ENCODE assay signal across 8 cellular contexts in genomic region chr17:19346351-19347255, GRCh38. TPM values are rescaled to one million over a fixed set of nuclear protein-coding genes. Genes with fewer than 3 reads are reported as not detected.
A peak's percentile ranks its signal among the peaks of the same experiment; 100 is the strongest.
DNase-seq lines count a peak whose midpoint lies in the region; ATAC-seq, FAIRE-seq and TF ChIP-seq lines count a peak whose summit lies in the region.

No MANE protein-coding gene starts in this region.

- ATAC-seq in lower lobe of right lung (no peak), HG03432 (IDR thresholded peaks at IDR 0.05; ENCODE audit: unreplicated experiment) (no peak)

- no peak overlapping the region for H3K4me3 ChIP-seq in AG10803 (ENCODE audit: low read length)
- no peak overlapping the region for H3K4me3 ChIP-seq in NB4 (ENCODE audit: low read depth, low read length)
- H3K4me3 ChIP-seq in lower lobe of right lung = no peak overlapping the region

- H3K36me3 ChIP-seq in lower lobe of right lung = no peaks in the 10 kb centered on the region

- TF ChIP-seq CTCF in AG10803 (conservative IDR thresholded peaks at IDR 0.05; ENCODE audit: low read length) (no peak), NB4 (IDR thresholded peaks at IDR 0.05; ENCODE audit: low read depth, low read length) (no peak), lower lobe of right lung (IDR thresholded peaks at IDR 0.05) (no peak)

- peak overlapping the region; percentile 36 for H3K27ac ChIP-seq in lower lobe of right lung

- intact Hi-C loops in lower lobe of right lung (cut with DNase I) = no loop called here

- FAIRE-seq in urothelium cell line (lab: Jason Lieb, UNC) = peak; percentile 72

- no peaks in the 10 kb centered on the region for H3K9me3 ChIP-seq in lower lobe of right lung

- TF ChIP-seq POLR2A in NB4 (IDR thresholded peaks at IDR 0.05; ENCODE audit: extremely low read depth, insufficient read length) = no peak

- no peaks in the 10 kb centered on the region for H3K27me3 ChIP-seq in lower lobe of right lung (ENCODE audit: low read depth)

- no peaks in the 10 kb centered on the region for H3K4me1 ChIP-seq in lower lobe of right lung

- DNase-seq in AG10803 (ENCODE audit: low read depth) = peak; percentile 88
- peak; percentile 92 for DNase-seq in NB4 (ENCODE audit: low read depth)
- DNase-seq in cerebellum (ENCODE audit: low spot score) = peak; percentile 54
- DNase-seq in lower lobe of right lung = no peak
- DNase-seq in urothelium cell line (ENCODE audit: low spot score) = peak; percentile 80
- no peak for DNase-seq in cortex of kidney (lab: John Stamatoyannopoulos, UW)
- no peak for DNase-seq in superior temporal gyrus (ENCODE audit: extremely low spot score)

RNA-seq across cellular contexts. Expression of gene B9D1, which starts 15.9 kb away (rescaled TPM):
- total RNA-seq in cerebellum (13.8 TPM), lower lobe of right lung (11.3 TPM)

RNA-seq across cellular contexts. Expression of gene MAPK7, which starts 31.7 kb away (rescaled TPM):
- total RNA-seq in cerebellum (19.2 TPM), lower lobe of right lung (22.2 TPM)

RNA-seq across cellular contexts. Expression of gene MFAP4, which starts 40.4 kb away (rescaled TPM):
- total RNA-seq in cerebellum = 2.7 TPM
- 179 TPM for total RNA-seq in lower lobe of right lung

Comparison
In these comparisons a context has a peak if more than half of its experiments do, and no peak if none do; other contexts are left out.
1. DNase-seq: peak in AG10803 (single experiment), NB4 (single experiment), cerebellum (single experiment) and urothelium cell line (single experiment); none in lower lobe of right lung (single experiment), cortex of kidney (single experiment) and superior temporal gyrus (single experiment).
2. RNA of gene MFAP4, which starts 40.4 kb away (total RNA-seq): 179 TPM in lower lobe of right lung (single experiment); 2.7 TPM in cerebellum (single experiment); every median in the first group is over 10 times any median in the second.